1 cellular context compared by ENCODE assay signal in genomic region chr17:49968380-49969133, GRCh38.
A peak's percentile ranks its signal among the peaks of the same experiment; 100 is the strongest.
TF ChIP-seq lines count a peak whose summit lies in the region.

No MANE protein-coding gene starts in this region.

TF ChIP-seq in HepG2, 621 proteins besides CTCF, POLR2A, EP300 and RAD21 (continued from another document and continues in another):
- no peak for TF ChIP-seq ZNF615 (CRISPR knock-in tag; IDR thresholded peaks at IDR 0.05; ENCODE audit: borderline replicate concordance)
- TF ChIP-seq ZNF7 (CRISPR knock-in tag; IDR thresholded peaks at IDR 0.05) = no peak
- TF ChIP-seq TARDBP (CRISPR knock-in tag; IDR thresholded peaks at IDR 0.05) = no peak
- no peak for TF ChIP-seq PCBP2 (optimal IDR thresholded peaks at IDR 0.05; ENCODE audit: low read depth, low read length, poor library complexity, severe bottlenecking)
- TF ChIP-seq ZNF75D (CRISPR knock-in tag; IDR thresholded peaks at IDR 0.05; ENCODE audit: borderline replicate concordance) = no peak
- TF ChIP-seq ZNF530 (CRISPR knock-in tag; IDR thresholded peaks at IDR 0.05; ENCODE audit: low read depth) = no peak
- TF ChIP-seq MEIS1 (CRISPR knock-in tag; IDR thresholded peaks at IDR 0.05; ENCODE audit: borderline replicate concordance) = peak; percentile 39; the same call in 1 of the 2 replicates
- no peak for TF ChIP-seq HMGXB3 (CRISPR knock-in tag; IDR thresholded peaks at IDR 0.05; ENCODE audit: borderline replicate concordance)
- TF ChIP-seq EED (CRISPR knock-in tag; IDR thresholded peaks at IDR 0.05) = no peak
- TF ChIP-seq RARA (CRISPR knock-in tag; IDR thresholded peaks at IDR 0.05) = peak; percentile 61
- TF ChIP-seq ZBTB42 (CRISPR knock-in tag; IDR thresholded peaks at IDR 0.05) = no peak
- TF ChIP-seq KDM6A (CRISPR knock-in tag; IDR thresholded peaks at IDR 0.05; ENCODE audit: low read depth) = no peak
- no peak for TF ChIP-seq NCOA1 (CRISPR knock-in tag; IDR thresholded peaks at IDR 0.05)
- peak; percentile 62; the same call in 1 of the 2 replicates for TF ChIP-seq SP4 (CRISPR knock-in tag; IDR thresholded peaks at IDR 0.05)
- 0 out of 2 replicates have a peak, but pooled peaks have one; percentile 29 for TF ChIP-seq TMF1 (CRISPR knock-in tag; IDR thresholded peaks at IDR 0.05; ENCODE audit: low read depth)
- no peak for TF ChIP-seq PITX1 (CRISPR knock-in tag; IDR thresholded peaks at IDR 0.05)
- TF ChIP-seq ATF3 (CRISPR knock-in tag; IDR thresholded peaks at IDR 0.05) = peak; percentile 93
- TF ChIP-seq ATF2 (CRISPR knock-in tag; IDR thresholded peaks at IDR 0.05) = no peak
- TF ChIP-seq IKZF4 (CRISPR knock-in tag; IDR thresholded peaks at IDR 0.05; ENCODE audit: borderline replicate concordance, low read depth, not compliant biosample characterization) = no peak
- no peak for TF ChIP-seq FOXM1 (CRISPR knock-in tag; IDR thresholded peaks at IDR 0.05)
- TF ChIP-seq HOMEZ (CRISPR knock-in tag; IDR thresholded peaks at IDR 0.05; ENCODE audit: low read depth) = no peak
- TF ChIP-seq ZC3H13 (CRISPR knock-in tag; IDR thresholded peaks at IDR 0.05) = no peak
- TF ChIP-seq ZHX1 (CRISPR knock-in tag; IDR thresholded peaks at IDR 0.05; ENCODE audit: low read depth) = no peak
- no peak for TF ChIP-seq PLSCR1 (CRISPR knock-in tag; IDR thresholded peaks at IDR 0.05; ENCODE audit: borderline replicate concordance)
- TF ChIP-seq STAG1 (CRISPR knock-in tag; IDR thresholded peaks at IDR 0.05) = no peak
- no peak for TF ChIP-seq MAFK (conservative IDR thresholded peaks at IDR 0.05 in 1 of 2, IDR thresholded peaks at IDR 0.05 in 1 of 2; ENCODE audit: low read length in 2 of 2)
- no peak for TF ChIP-seq ARID3A (IDR thresholded peaks at IDR 0.05; ENCODE audit: low read depth, low read length)
- TF ChIP-seq YEATS2 (CRISPR knock-in tag; IDR thresholded peaks at IDR 0.05; ENCODE audit: borderline replicate concordance) = no peak; the same call in 1 of the 2 replicates
- TF ChIP-seq CSRNP2 (CRISPR knock-in tag; conservative IDR thresholded peaks at IDR 0.05; ENCODE audit: low read depth) = no peak
- peak; percentile 57; the same call in 1 of the 2 replicates for TF ChIP-seq HDAC1 (CRISPR knock-in tag; IDR thresholded peaks at IDR 0.05)
- peak; percentile 33; the same call in 1 of the 2 replicates for TF ChIP-seq E2F1 (CRISPR knock-in tag; IDR thresholded peaks at IDR 0.05)
- TF ChIP-seq HIC2 (CRISPR knock-in tag; IDR thresholded peaks at IDR 0.05; ENCODE audit: low read depth) = no peak
- TF ChIP-seq ZNF576 (CRISPR knock-in tag; IDR thresholded peaks at IDR 0.05) = no peak
- peak; percentile 72; the same call in 1 of the 2 replicates for TF ChIP-seq ZNF34 (CRISPR knock-in tag; IDR thresholded peaks at IDR 0.05; ENCODE audit: borderline replicate concordance)
- no peak for TF ChIP-seq PPARG (CRISPR knock-in tag; conservative IDR thresholded peaks at IDR 0.05)
- TF ChIP-seq CHCHD3 (CRISPR knock-in tag; IDR thresholded peaks at IDR 0.05) = peak; percentile 73; the same call in 1 of the 2 replicates
- no peak for TF ChIP-seq MTF1 (CRISPR knock-in tag; IDR thresholded peaks at IDR 0.05)
- no peak for TF ChIP-seq BRCA1 (CRISPR knock-in tag; IDR thresholded peaks at IDR 0.05)
- TF ChIP-seq ZNF335 (CRISPR knock-in tag; IDR thresholded peaks at IDR 0.05) = no peak
- TF ChIP-seq ZNF761 (CRISPR knock-in tag; conservative IDR thresholded peaks at IDR 0.05) = no peak
